In the genomic region with DNA sequence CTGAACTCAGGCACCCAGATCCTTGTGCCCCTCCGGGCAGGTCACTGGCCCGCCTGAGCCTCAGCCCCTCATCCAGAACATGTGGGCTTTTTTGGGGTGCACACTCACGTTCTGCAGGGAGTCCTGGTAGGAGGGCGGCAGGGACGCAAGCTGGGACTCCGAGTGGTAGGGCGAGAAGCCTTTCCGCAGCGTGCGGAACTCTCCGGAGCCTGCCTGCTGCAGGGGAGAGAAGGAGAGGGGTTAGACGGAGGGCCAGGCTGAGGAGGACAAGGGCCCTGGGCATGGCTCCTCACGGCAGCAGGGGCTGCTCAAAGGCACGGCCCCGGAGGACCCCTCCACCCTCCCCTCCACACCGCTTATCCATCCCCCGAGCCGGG, we compare ENCODE assay signal across 17 cellular contexts. TPM values are rescaled to one million over a fixed set of nuclear protein-coding genes. Genes with fewer than 3 reads are reported as not detected.
DNase-seq lines count a peak whose midpoint lies in the region; ATAC-seq and TF ChIP-seq lines count a peak whose summit lies in the region.
"Had no signal": no experiment of that assay in that cellular context is flagged by ENCODE, and none has a peak within 500 bp of the region (broad histone marks: within the 10 kb centered on the region; RNA-seq: fewer than 3 reads in every experiment).

No MANE protein-coding gene starts in this region.

- H3K36me3 Mint-ChIP-seq in chondrocyte (ENCODE audit: low read depth) = no peaks in the 10 kb centered on the region
- no peaks in the 10 kb centered on the region for H3K36me3 Mint-ChIP-seq in activated T-cell treated with anti-CD3 and anti-CD28 coated beads, Interleukin-2, amount 50 U/mL, for 72 hours (ENCODE audit: insufficient read depth in 2 of 2)
- H3K36me3 Mint-ChIP-seq in activated CD8-positive, alpha-beta T cell treated with anti-CD3 and anti-CD28 coated beads for 36 hours (ENCODE audit: low read depth) = no peaks in the 10 kb centered on the region
- H3K36me3 Mint-ChIP-seq: memory B cell; naive thymus-derived CD4-positive, alpha-beta T cell had no signal

- ATAC-seq in lower lobe of right lung (no peak), HG03342 (IDR thresholded peaks at IDR 0.05; ENCODE audit: unreplicated experiment) (no peak)
- ATAC-seq in activated T-cell treated with anti-CD3 and anti-CD28 coated beads, Interleukin-2, amount 50 U/mL, for 72 hours (replicated peaks in 1 of 2) = no peak
- no peak for ATAC-seq in activated CD8-positive, alpha-beta T cell treated with anti-CD3 and anti-CD28 coated beads for 36 hours
- ATAC-seq: body of pancreas; naive thymus-derived CD4-positive, alpha-beta T cell had no signal

- H3K27ac Mint-ChIP-seq in chondrocyte (ENCODE audit: unreplicated experiment) = peak overlapping the region; percentile 66
- no peak overlapping the region for H3K27ac Mint-ChIP-seq in activated T-cell treated with anti-CD3 and anti-CD28 coated beads, Interleukin-2, amount 50 U/mL, for 72 hours
- H3K27ac Mint-ChIP-seq in activated CD8-positive, alpha-beta T cell treated with anti-CD3 and anti-CD28 coated beads for 36 hours = no peak overlapping the region
- H3K27ac Mint-ChIP-seq: memory B cell had no signal

- H3K4me3 Mint-ChIP-seq in chondrocyte (ENCODE audit: unreplicated experiment) = no peak overlapping the region
- H3K4me3 Mint-ChIP-seq in activated T-cell treated with anti-CD3 and anti-CD28 coated beads, Interleukin-2, amount 50 U/mL, for 72 hours = no peak overlapping the region
- no peak overlapping the region for H3K4me3 Mint-ChIP-seq in activated CD8-positive, alpha-beta T cell treated with anti-CD3 and anti-CD28 coated beads for 36 hours
- H3K4me3 Mint-ChIP-seq: memory B cell; naive thymus-derived CD4-positive, alpha-beta T cell had no signal

- no peaks in the 10 kb centered on the region for H3K27me3 ChIP-seq in HUES6 (ENCODE audit: control insufficient read depth, insufficient read depth, low read length)
- H3K27me3 ChIP-seq in lower lobe of right lung (ENCODE audit: low read depth) = no peaks in the 10 kb centered on the region
- H3K27me3 ChIP-seq in spleen (replicated peaks in 1 of 7) = no peaks in the 10 kb centered on the region
- H3K27me3 ChIP-seq: body of pancreas had no signal

- H3K36me3 ChIP-seq in HUES6 (ENCODE audit: control insufficient read depth, insufficient read depth, low read length) = no peaks in the 10 kb centered on the region
- H3K36me3 ChIP-seq in lower lobe of right lung = no peaks in the 10 kb centered on the region
- no peaks in the 10 kb centered on the region for H3K36me3 ChIP-seq in spleen

- DNase-seq in chondrocyte (ENCODE audit: low spot score) (no peak), lower lobe of right lung (peak; percentile 39), spleen (peak; percentile 63)
- DNase-seq in activated T-cell treated with anti-CD3 and anti-CD28 coated beads, Interleukin-2, amount 50 U/mL, for 72 hours = no peak
- DNase-seq in activated CD8-positive, alpha-beta T cell treated with anti-CD3 and anti-CD28 coated beads for 36 hours = no peak
- no peak for DNase-seq in activated CD4-positive, alpha-beta T cell treated with anti-CD3 and anti-CD28 coated beads, Interleukin-2, amount 50 U/mL, for 48 hours
- DNase-seq: activated CD4-positive, alpha-beta T cell treated with anti-CD3 and anti-CD28 coated beads for 48 hours; body of pancreas; DMS79 treated with DMSO at 0.1 percent for 48 hours; hypothalamus; NCI-H1105; NCI-H2081 treated with DMSO at 0.1 percent for 48 hours had no signal

- POLR2A ChIA-PET in activated CD8-positive, alpha-beta T cell treated with anti-CD3 and anti-CD28 coated beads for 36 hours (lab: Charles Lee) = no interaction called here

- H3K27ac ChIP-seq in HUES6 (ENCODE audit: low read depth, low read length) (peak overlapping the region; percentile 37; the same call in 1 of the 2 replicates), lower lobe of right lung (no peak overlapping the region), spleen (peak overlapping the region in 1 of 8 donors; percentile 64)
- H3K27ac ChIP-seq: coronary artery had no signal

- H3K4me1 ChIP-seq in HUES6 (ENCODE audit: control insufficient read depth, insufficient read depth, low read length) (peaks cover 57% of the 10 kb centered on the region), lower lobe of right lung (peaks cover 41% of the 10 kb centered on the region), spleen (peaks cover 7 to 61% (median 32%) of the 10 kb centered on the region in 6 donors)

- peaks cover 24% of the 10 kb centered on the region for H3K4me1 Mint-ChIP-seq in chondrocyte (ENCODE audit: low read depth)
- H3K4me1 Mint-ChIP-seq in activated T-cell treated with anti-CD3 and anti-CD28 coated beads, Interleukin-2, amount 50 U/mL, for 72 hours (ENCODE audit: low read depth) = peaks cover 9% of the 10 kb centered on the region
- peaks cover 9% of the 10 kb centered on the region for H3K4me1 Mint-ChIP-seq in activated CD8-positive, alpha-beta T cell treated with anti-CD3 and anti-CD28 coated beads for 36 hours (ENCODE audit: low read depth)

- no peaks in the 10 kb centered on the region for H3K9me3 ChIP-seq in HUES6 (ENCODE audit: control insufficient read depth, insufficient read depth, low read depth, low read length)
- no peaks in the 10 kb centered on the region for H3K9me3 ChIP-seq in lower lobe of right lung
- H3K9me3 ChIP-seq in spleen = no peaks in the 10 kb centered on the region
- H3K9me3 ChIP-seq: body of pancreas had no signal

- 81 to 94% (median 88%) methylated on average over 17 to 18 of the region's 18 CpGs for WGBS in spleen, 5 donors

- CTCF ChIA-PET in activated CD8-positive, alpha-beta T cell treated with anti-CD3 and anti-CD28 coated beads for 36 hours (lab: Charles Lee) = interaction anchor here (1.3 kb wide), 1 partner anchor 106 kb away, joined by 4 read pairs; no protein-coding TSS in a partner anchor

- no peak for TF ChIP-seq POLR2A in spleen (IDR thresholded peaks at IDR 0.05)

- H3K9ac ChIP-seq in HUES6 (ENCODE audit: low read length) = peak overlapping the region; percentile 43

- H3K4me3 ChIP-seq in HUES6 (ENCODE audit: low read depth, low read length) = no peak overlapping the region
- no peak overlapping the region for H3K4me3 ChIP-seq in lower lobe of right lung
- H3K4me3 ChIP-seq in spleen = no peak overlapping the region
- H3K4me3 ChIP-seq: body of pancreas, coronary artery had no signal

- intact Hi-C loops in lower lobe of right lung (cut with DNase I) (loop anchor here (10.0 kb wide), 1 partner anchor 103 kb away; no protein-coding TSS in a partner anchor), spleen (cut with DNase I; ENCODE audit: low total_unique reads) (no loop called here)
- intact Hi-C loops in activated CD8-positive, alpha-beta T cell treated with anti-CD3 and anti-CD28 coated beads for 36 hours (cut with micrococcal nuclease) = loop anchor here (10.0 kb wide), 1 partner anchor 363 kb away; no protein-coding TSS in a partner anchor

- H3K9me3 Mint-ChIP-seq in chondrocyte (ENCODE audit: low read depth) = no peaks in the 10 kb centered on the region
- no peaks in the 10 kb centered on the region for H3K9me3 Mint-ChIP-seq in activated T-cell treated with anti-CD3 and anti-CD28 coated beads, Interleukin-2, amount 50 U/mL, for 72 hours
- H3K9me3 Mint-ChIP-seq in activated CD8-positive, alpha-beta T cell treated with anti-CD3 and anti-CD28 coated beads for 36 hours = no peaks in the 10 kb centered on the region
- H3K9me3 Mint-ChIP-seq: memory B cell had no signal

- no peaks in the 10 kb centered on the region for H3K27me3 Mint-ChIP-seq in chondrocyte (ENCODE audit: low read depth)
- no peaks in the 10 kb centered on the region for H3K27me3 Mint-ChIP-seq in activated T-cell treated with anti-CD3 and anti-CD28 coated beads, Interleukin-2, amount 50 U/mL, for 72 hours (ENCODE audit: low read depth)
- no peaks in the 10 kb centered on the region for H3K27me3 Mint-ChIP-seq in activated CD8-positive, alpha-beta T cell treated with anti-CD3 and anti-CD28 coated beads for 36 hours
- H3K27me3 Mint-ChIP-seq: memory B cell; naive thymus-derived CD4-positive, alpha-beta T cell had no signal

- TF ChIP-seq CTCF in chondrocyte (IDR thresholded peaks at IDR 0.05) (no peak), lower lobe of right lung (IDR thresholded peaks at IDR 0.05) (no peak), spleen (IDR thresholded peaks at IDR 0.05 in 8 of 11, conservative IDR thresholded peaks at IDR 0.05 in 3 of 11) (no peak)
- TF ChIP-seq CTCF in activated CD8-positive, alpha-beta T cell treated with anti-CD3 and anti-CD28 coated beads for 36 hours (IDR thresholded peaks at IDR 0.05) = no peak

RNA-seq across cellular contexts. Expression of gene CCNK, which starts 40.8 kb away (rescaled TPM):
- 57.3 to 62.3 TPM (median 62.3 TPM) in 3 replicates for total RNA-seq in chondrocyte
- total RNA-seq in lower lobe of right lung = 53.6 TPM
- total RNA-seq in spleen = 10 to 100 TPM; 38.3 to 58.3 (median 50.3) TPM
- polyA plus RNA-seq in spleen = 10 to 100 TPM; 11.8 to 15.5 (median 12.8) TPM
- 10 to 100 TPM; 86.1 to 88.5 TPM for total RNA-seq in activated T-cell treated with anti-CD3 and anti-CD28 coated beads, Interleukin-2, amount 50 U/mL, for 72 hours
- 10 to 100 TPM; 90.2 to 98.8 TPM for total RNA-seq in activated CD8-positive, alpha-beta T cell treated with anti-CD3 and anti-CD28 coated beads for 36 hours

RNA-seq across cellular contexts. Expression of gene SETD3, which starts 41.4 kb away (rescaled TPM):
- 54.2 to 55.1 TPM (median 54.5 TPM) in 3 replicates for total RNA-seq in chondrocyte
- 78.7 TPM for total RNA-seq in lower lobe of right lung
- total RNA-seq in spleen = 10 to 100 TPM; 47.9 to 84.4 (median 64.6) TPM
- 10 to 100 TPM; 18.1 to 28.4 (median 19.1) TPM for polyA plus RNA-seq in spleen
- total RNA-seq in activated T-cell treated with anti-CD3 and anti-CD28 coated beads, Interleukin-2, amount 50 U/mL, for 72 hours = 10 to 100 TPM; 48.0 to 49.6 TPM
- total RNA-seq in activated CD8-positive, alpha-beta T cell treated with anti-CD3 and anti-CD28 coated beads for 36 hours = 10 to 100 TPM; 49.9 to 50.7 TPM

Comparison
In these comparisons a context has a peak if more than half of its experiments do, and no peak if none do; other contexts are left out.
1. DNase-seq: peak in lower lobe of right lung (single experiment) and spleen (single experiment); none in chondrocyte (single experiment), activated T-cell treated with anti-CD3 and anti-CD28 coated beads, Interleukin-2, amount 50 U/mL, for 72 hours (0 of 2), activated CD8-positive, alpha-beta T cell treated with anti-CD3 and anti-CD28 coated beads for 36 hours (single experiment) and activated CD4-positive, alpha-beta T cell treated with anti-CD3 and anti-CD28 coated beads, Interleukin-2, amount 50 U/mL, for 48 hours (0 of 2).